1 cellular context compared by ENCODE assay signal in genomic region chr12:132033627-132034026, GRCh38.
TF ChIP-seq lines count a peak whose summit lies in the region.

No MANE protein-coding gene starts in this region.

TF ChIP-seq in IMR-90, 13 proteins besides CTCF, POLR2A, EP300 and RAD21 (continued from another document):
- no peak for TF ChIP-seq NFE2L2 (IDR thresholded peaks at IDR 0.05; ENCODE audit: low read depth, low read length)
- no peak for TF ChIP-seq FOS (IDR thresholded peaks at IDR 0.05; ENCODE audit: low read depth, low read length)
- no peak for TF ChIP-seq RCOR1 (IDR thresholded peaks at IDR 0.05; ENCODE audit: insufficient replicate concordance, low read length)
- TF ChIP-seq SMC3 (IDR thresholded peaks at IDR 0.05; ENCODE audit: low read depth, low read length), result no peak
TF ChIP-seq in IMR-90: peak in this region for 0.
